10 cellular contexts compared by ENCODE assay signal in genomic region chr15:38894260-38894948, GRCh38.
DNase-seq lines count a peak whose midpoint lies in the region; ATAC-seq and TF ChIP-seq lines count a peak whose summit lies in the region.
"Had no signal": no experiment of that assay in that cellular context is flagged by ENCODE, and none has a peak within 500 bp of the region (broad histone marks: within the 10 kb centered on the region; RNA-seq: fewer than 3 reads in every experiment).

No MANE protein-coding gene starts in this region.

- no peak overlapping the region for H3K4me3 ChIP-seq in fibroblast of villous mesenchyme (ENCODE audit: low read depth, low read length)
- no peak overlapping the region for H3K4me3 ChIP-seq in retinal pigment epithelial cell (ENCODE audit: low read length)
- H3K4me3 ChIP-seq: colonic mucosa had no signal

- TF ChIP-seq CTCF in fibroblast of villous mesenchyme (IDR thresholded peaks at IDR 0.05; ENCODE audit: insufficient read depth, low read depth, low read length): no peak
- no peak for TF ChIP-seq CTCF in retinal pigment epithelial cell (conservative IDR thresholded peaks at IDR 0.05; ENCODE audit: low read depth, low read length)

- ATAC-seq in HG02588 (IDR thresholded peaks at IDR 0.05; ENCODE audit: unreplicated experiment): no peak

- DNase-seq in GM04503 (ENCODE audit: low read depth): peak; percentile 97
- peak; percentile 4 for DNase-seq in SW480 (ENCODE audit: low spot score)
- DNase-seq in fibroblast of villous mesenchyme (ENCODE audit: low read depth): peak; percentile 91
- peak; percentile 31 for DNase-seq in retinal pigment epithelial cell (ENCODE audit: low read depth)
- no peak for DNase-seq in DMS53 treated with DMSO at 0.1 percent for 48 hours (lab: John Stamatoyannopoulos, UW; ENCODE audit: unreplicated experiment)
- DNase-seq in stimulated activated CD4-positive, alpha-beta T cell treated with anti-CD3 and anti-CD28 coated beads, Interleukin-15, amount 100 ng/mL, for 24 hours: no peak
- DNase-seq in NCI-H2107 (lab: John Stamatoyannopoulos, UW): no peak
- DNase-seq: colonic mucosa, NCI-H2227 treated with DMSO at 0.1 percent for 48 hours had no signal

Comparison
In these comparisons a context has a peak if more than half of its experiments do, and no peak if none do; other contexts are left out.
1. DNase-seq: peak in GM04503 (single experiment), SW480 (single experiment), fibroblast of villous mesenchyme (single experiment) and retinal pigment epithelial cell (single experiment); none in DMS53 treated with DMSO at 0.1 percent for 48 hours (single experiment), stimulated activated CD4-positive, alpha-beta T cell treated with anti-CD3 and anti-CD28 coated beads, Interleukin-15, amount 100 ng/mL, for 24 hours (single experiment) and NCI-H2107 (single experiment).